In the genomic region with DNA sequence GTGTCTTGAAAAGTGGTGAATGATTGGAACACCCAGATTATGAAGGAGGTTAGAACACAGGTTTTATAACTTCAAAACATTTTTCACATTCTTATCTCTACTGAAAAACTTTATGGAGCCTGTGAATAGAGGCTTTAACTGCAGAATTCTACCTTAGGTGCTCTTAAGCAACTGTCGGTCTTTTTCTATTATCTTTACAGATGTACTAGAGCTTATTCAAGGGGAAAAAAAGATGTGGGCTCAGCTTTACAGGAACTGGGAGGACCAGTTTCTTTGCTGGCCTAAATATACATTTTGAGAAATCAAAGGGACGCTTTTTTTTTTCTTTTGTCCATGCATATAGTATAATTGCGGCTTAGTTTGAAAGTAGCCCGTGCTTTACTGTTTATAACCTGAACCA, we compare ENCODE assay signal across 24 cellular contexts.
"Had no signal": no experiment of that assay in that cellular context is flagged by ENCODE, and none has a peak within 500 bp of the region (broad histone marks: within the 10 kb centered on the region; RNA-seq: fewer than 3 reads in every experiment).

No MANE protein-coding gene starts in this region.

- H3K9me3 Mint-ChIP-seq: activated CD4-positive, alpha-beta memory T cell treated with anti-CD3 and anti-CD28 coated beads, Interleukin-2, amount 10 ng/mL, durations not matched to agents 7 days and 5 days; memory B cell; stimulated activated naive CD8-positive, alpha-beta T cell treated with anti-CD3 and anti-CD28 coated beads, Interleukin-15, Interleukin-2, amounts not matched to agents 100 ng/mL and 50 ng/mL, for 24 hours had no signal

- DNase-seq: activated CD4-positive, alpha-beta memory T cell treated with anti-CD3 and anti-CD28 coated beads, Interleukin-2, amount 10 ng/mL, durations not matched to agents 7 days and 5 days; activated CD4-positive, alpha-beta T cell treated with anti-CD3 and anti-CD28 coated beads for 48 hours; activated CD4-positive, CD25-positive, alpha-beta regulatory T cell; activated CD8-positive, alpha-beta memory T cell treated with anti-CD3 and anti-CD28 coated beads, Interleukin-2, amount 10 ng/mL, durations not matched to agents 7 days and 5 days; amniotic stem cell; effector CD4-positive, alpha-beta T cell; esophagus squamous epithelium; foreskin melanocyte; glutamatergic neuron; kidney; left ventricle myocardium superior; mucosa of descending colon; naive B cell; stimulated activated CD4-positive, alpha-beta T cell treated with anti-CD3 and anti-CD28 coated beads, Interleukin-15, amount 100 ng/mL, for 24 hours; stimulated activated CD4-positive, alpha-beta T cell treated with anti-CD3 and anti-CD28 coated beads, Interleukin-2, amount 100 ng/mL, for 48 hours; T1000; upper lobe of left lung had no signal

- H3K4me3 ChIP-seq: esophagus squamous epithelium, mucosa of descending colon, prostate gland, right atrium auricular region, skin epidermis had no signal

- H3K4me3 Mint-ChIP-seq: activated CD4-positive, alpha-beta memory T cell treated with anti-CD3 and anti-CD28 coated beads, Interleukin-2, amount 10 ng/mL, durations not matched to agents 7 days and 5 days; activated CD8-positive, alpha-beta memory T cell treated with anti-CD3 and anti-CD28 coated beads, Interleukin-2, amount 10 ng/mL, durations not matched to agents 7 days and 5 days; activated naive CD8-positive, alpha-beta T cell; memory B cell; naive B cell; neural crest cell; stimulated activated naive CD8-positive, alpha-beta T cell treated with anti-CD3 and anti-CD28 coated beads, Interleukin-15, Interleukin-2, amounts not matched to agents 100 ng/mL and 50 ng/mL, for 24 hours had no signal

- H3K36me3 ChIP-seq: esophagus squamous epithelium, prostate gland, right atrium auricular region, upper lobe of left lung had no signal

- H3K27me3 Mint-ChIP-seq: activated CD4-positive, alpha-beta memory T cell treated with anti-CD3 and anti-CD28 coated beads, Interleukin-2, amount 10 ng/mL, durations not matched to agents 7 days and 5 days; activated CD8-positive, alpha-beta memory T cell treated with anti-CD3 and anti-CD28 coated beads, Interleukin-2, amount 10 ng/mL, durations not matched to agents 7 days and 5 days; activated naive CD8-positive, alpha-beta T cell; memory B cell; naive B cell; stimulated activated naive CD8-positive, alpha-beta T cell treated with anti-CD3 and anti-CD28 coated beads, Interleukin-15, Interleukin-2, amounts not matched to agents 100 ng/mL and 50 ng/mL, for 24 hours had no signal

- H3K27me3 ChIP-seq: esophagus squamous epithelium, right atrium auricular region, upper lobe of left lung had no signal

- H3K4me1 ChIP-seq: right atrium auricular region had no signal

- H3K27ac ChIP-seq: esophagus squamous epithelium, prostate gland, right atrium auricular region, skin epidermis, upper lobe of left lung had no signal

- H3K36me3 Mint-ChIP-seq: activated naive CD8-positive, alpha-beta T cell; naive B cell had no signal

- H3K4me1 Mint-ChIP-seq: activated CD4-positive, alpha-beta memory T cell treated with anti-CD3 and anti-CD28 coated beads, Interleukin-2, amount 10 ng/mL, durations not matched to agents 7 days and 5 days had no signal

- H3K9me3 ChIP-seq: esophagus squamous epithelium, mucosa of descending colon, prostate gland, right atrium auricular region, upper lobe of left lung had no signal

- H3K27ac Mint-ChIP-seq: activated CD4-positive, alpha-beta memory T cell treated with anti-CD3 and anti-CD28 coated beads, Interleukin-2, amount 10 ng/mL, durations not matched to agents 7 days and 5 days; activated CD8-positive, alpha-beta memory T cell treated with anti-CD3 and anti-CD28 coated beads, Interleukin-2, amount 10 ng/mL, durations not matched to agents 7 days and 5 days; activated naive CD8-positive, alpha-beta T cell; memory B cell; stimulated activated naive CD8-positive, alpha-beta T cell treated with anti-CD3 and anti-CD28 coated beads, Interleukin-15, Interleukin-2, amounts not matched to agents 100 ng/mL and 50 ng/mL, for 24 hours had no signal
